ENCODE assay signal across 13 cellular contexts in genomic region chr18:50973367-50974126, GRCh38. TPM values are rescaled to one million over a fixed set of nuclear protein-coding genes. Genes with fewer than 3 reads are reported as not detected.
DNase-seq lines count a peak whose midpoint lies in the region; ATAC-seq and TF ChIP-seq lines count a peak whose summit lies in the region.
"Had no signal": no experiment of that assay in that cellular context is flagged by ENCODE, and none has a peak within 500 bp of the region (broad histone marks: within the 10 kb centered on the region; RNA-seq: fewer than 3 reads in every experiment).

No MANE protein-coding gene starts in this region.

- no peaks in the 10 kb centered on the region for H3K27me3 ChIP-seq in right atrium auricular region
- no peaks in the 10 kb centered on the region for H3K27me3 ChIP-seq in thoracic aorta (replicated peaks; ENCODE audit: insufficient read depth)
- no peaks in the 10 kb centered on the region for H3K27me3 ChIP-seq in WERI-Rb-1 (ENCODE audit: insufficient read depth, low read depth, severe bottlenecking)
- H3K27me3 ChIP-seq: Peyer's patch had no signal

- intact Hi-C loops in Right ventricle myocardium superior (cut with DNase I), result no loop called here

- H3K4me3 ChIP-seq in right atrium auricular region, result no peak overlapping the region
- no peak overlapping the region for H3K4me3 ChIP-seq in thoracic aorta
- H3K4me3 ChIP-seq in WERI-Rb-1 (ENCODE audit: low read depth, low read length), result no peak overlapping the region
- H3K4me3 ChIP-seq: Peyer's patch had no signal

- H3K36me3 ChIP-seq in right atrium auricular region (peaks cover 38% of the 10 kb centered on the region), thoracic aorta (peaks cover 35% of the 10 kb centered on the region), WERI-Rb-1 (peaks cover 22% of the 10 kb centered on the region)

- peak; percentile 50 for ATAC-seq in Right ventricle myocardium superior (ENCODE audit: poor library complexity)
- ATAC-seq in thoracic aorta (ENCODE audit: insufficient number of reproducible peaks, low FRiP score, low read depth), result peak; percentile 86
- ATAC-seq in HG03159 (IDR thresholded peaks at IDR 0.05; ENCODE audit: unreplicated experiment), result no peak
- ATAC-seq: CD8-positive, alpha-beta T cell had no signal

- H3K27ac ChIP-seq in right atrium auricular region, result peak overlapping the region in 1 of 2 donors; percentile 12
- H3K27ac ChIP-seq in thoracic aorta, result no peak overlapping the region
- H3K27ac ChIP-seq in WERI-Rb-1, result no peak overlapping the region

- no peak for DNase-seq in Right ventricle myocardium superior
- DNase-seq in right atrium auricular region (ENCODE audit: low spot score), result no peak
- peak; percentile 56 for DNase-seq in SIG-M5 treated with dmso at 0.1 percent for 504 hours (lab: John Stamatoyannopoulos, UW; ENCODE audit: unreplicated experiment)
- peak; percentile 45 for DNase-seq in glomerular visceral epithelial cell (ENCODE audit: extremely low spot score)
- DNase-seq in thoracic aorta (ENCODE audit: low spot score), result no peak
- DNase-seq in activated gamma-delta T cell (lab: John Stamatoyannopoulos, UW), result no peak
- DNase-seq in WERI-Rb-1, result no peak
- DNase-seq: activated CD8-positive, alpha-beta memory T cell treated with anti-CD3 and anti-CD28 coated beads for 24 hours; CD8-positive, alpha-beta T cell; left cardiac atrium; stimulated activated CD4-positive, alpha-beta T cell treated with anti-CD3 and anti-CD28 coated beads, Interleukin-15, amount 100 ng/mL, for 24 hours had no signal

- TF ChIP-seq CTCF in right atrium auricular region (IDR thresholded peaks at IDR 0.05) (no peak), thoracic aorta (IDR thresholded peaks at IDR 0.05) (no peak), WERI-Rb-1 (IDR thresholded peaks at IDR 0.05; ENCODE audit: low read depth, low read length) (no peak)

- H3K9me3 ChIP-seq in right atrium auricular region, result no peaks in the 10 kb centered on the region
- no peaks in the 10 kb centered on the region for H3K9me3 ChIP-seq in thoracic aorta
- H3K9me3 ChIP-seq in WERI-Rb-1 (ENCODE audit: severe bottlenecking), result peaks cover 9% of the 10 kb centered on the region

- H3K4me1 ChIP-seq in right atrium auricular region (peaks cover 0 to 16% of the 10 kb centered on the region in 2 donors), thoracic aorta (ENCODE audit: control insufficient read depth in 1 of 2, low read depth in 2 of 2) (peaks cover 4 to 18% of the 10 kb centered on the region in 2 donors)

RNA-seq across cellular contexts. Expression of gene ELAC1, which starts 5.7 kb away (rescaled TPM):
- total RNA-seq in Right ventricle myocardium superior (3.3 TPM), right atrium auricular region (1 to 10 TPM; 2.6 to 2.9 TPM), thoracic aorta (1 to 10 TPM; 2.6 to 5.6 TPM)

RNA-seq across cellular contexts. Expression of gene SMAD4, which starts 56.5 kb away (rescaled TPM):
- total RNA-seq in Right ventricle myocardium superior (90.9 TPM), right atrium auricular region (100 to 1,000 TPM in 1 of 2 donors, 10 to 100 TPM in 1; 57.5 to 102 TPM), thoracic aorta (100 to 1,000 TPM; 115 to 155 TPM)

Comparison
In these comparisons a context has a peak if more than half of its experiments do, and no peak if none do; other contexts are left out.
1. DNase-seq: peak in SIG-M5 treated with dmso at 0.1 percent for 504 hours (single experiment) and glomerular visceral epithelial cell (single experiment); none in Right ventricle myocardium superior (single experiment), right atrium auricular region (single experiment), thoracic aorta (single experiment), activated gamma-delta T cell (single experiment) and WERI-Rb-1 (single experiment).